ENCODE assay signal across 1 cellular context in the genomic region with DNA sequence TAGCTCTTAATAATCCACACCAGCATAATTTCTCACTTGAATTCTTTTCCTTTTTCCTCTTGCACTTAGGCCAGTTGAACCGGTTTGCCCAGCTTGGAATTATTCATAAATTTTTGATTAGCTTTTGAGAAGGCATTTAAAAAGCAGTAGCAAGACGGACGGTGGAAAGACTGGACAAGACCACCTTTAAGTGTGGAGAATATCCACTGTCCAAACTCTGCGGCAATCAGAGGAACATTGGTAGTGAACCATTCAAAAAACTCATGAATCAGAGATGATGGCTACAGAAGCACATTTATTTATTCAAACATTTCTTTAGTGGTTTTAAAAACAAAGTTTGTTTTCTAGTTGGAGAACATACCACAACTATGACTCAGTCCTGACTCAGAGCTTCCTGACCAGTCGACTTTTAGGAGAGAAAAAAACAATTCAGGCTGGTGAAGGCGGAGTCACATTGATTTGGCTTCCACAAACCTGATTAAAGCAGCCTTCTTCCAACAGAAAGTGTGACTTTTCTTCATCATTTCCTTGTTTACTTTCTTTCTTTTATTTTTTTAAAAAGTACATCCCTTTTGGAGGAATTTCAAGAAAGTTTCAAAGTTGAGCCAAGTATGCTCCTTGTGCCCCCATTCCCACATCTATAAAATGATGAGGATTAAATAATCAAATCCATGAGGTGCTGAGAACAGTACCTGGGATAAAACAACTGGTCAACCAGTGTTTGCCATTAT.
A peak's percentile ranks its signal among the peaks of the same experiment; 100 is the strongest.
TF ChIP-seq lines count a peak whose summit lies in the region.

No MANE protein-coding gene starts in this region.

TF ChIP-seq in HCT116, 20 proteins besides CTCF, POLR2A, EP300 and RAD21 (continued from another document):
- TF ChIP-seq, protein P1, sequence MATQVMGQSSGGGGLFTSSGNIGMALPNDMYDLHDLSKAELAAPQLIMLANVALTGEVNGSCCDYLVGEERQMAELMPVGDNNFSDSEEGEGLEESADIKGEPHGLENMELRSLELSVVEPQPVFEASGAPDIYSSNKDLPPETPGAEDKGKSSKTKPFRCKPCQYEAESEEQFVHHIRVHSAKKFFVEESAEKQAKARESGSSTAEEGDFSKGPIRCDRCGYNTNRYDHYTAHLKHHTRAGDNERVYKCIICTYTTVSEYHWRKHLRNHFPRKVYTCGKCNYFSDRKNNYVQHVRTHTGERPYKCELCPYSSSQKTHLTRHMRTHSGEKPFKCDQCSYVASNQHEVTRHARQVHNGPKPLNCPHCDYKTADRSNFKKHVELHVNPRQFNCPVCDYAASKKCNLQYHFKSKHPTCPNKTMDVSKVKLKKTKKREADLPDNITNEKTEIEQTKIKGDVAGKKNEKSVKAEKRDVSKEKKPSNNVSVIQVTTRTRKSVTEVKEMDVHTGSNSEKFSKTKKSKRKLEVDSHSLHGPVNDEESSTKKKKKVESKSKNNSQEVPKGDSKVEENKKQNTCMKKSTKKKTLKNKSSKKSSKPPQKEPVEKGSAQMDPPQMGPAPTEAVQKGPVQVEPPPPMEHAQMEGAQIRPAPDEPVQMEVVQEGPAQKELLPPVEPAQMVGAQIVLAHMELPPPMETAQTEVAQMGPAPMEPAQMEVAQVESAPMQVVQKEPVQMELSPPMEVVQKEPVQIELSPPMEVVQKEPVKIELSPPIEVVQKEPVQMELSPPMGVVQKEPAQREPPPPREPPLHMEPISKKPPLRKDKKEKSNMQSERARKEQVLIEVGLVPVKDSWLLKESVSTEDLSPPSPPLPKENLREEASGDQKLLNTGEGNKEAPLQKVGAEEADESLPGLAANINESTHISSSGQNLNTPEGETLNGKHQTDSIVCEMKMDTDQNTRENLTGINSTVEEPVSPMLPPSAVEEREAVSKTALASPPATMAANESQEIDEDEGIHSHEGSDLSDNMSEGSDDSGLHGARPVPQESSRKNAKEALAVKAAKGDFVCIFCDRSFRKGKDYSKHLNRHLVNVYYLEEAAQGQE (IDR thresholded peaks at IDR 0.05; ENCODE audit: low read depth) = no peak
- TF ChIP-seq EGR1 (IDR thresholded peaks at IDR 0.05; ENCODE audit: low read depth) (peak; percentile 54), CBX3 (IDR thresholded peaks at IDR 0.05; ENCODE audit: low read depth) (peak; percentile 76), SIN3A (IDR thresholded peaks at IDR 0.05; ENCODE audit: low read depth) (no peak; the same call in 1 of the 2 replicates), ELF1 (IDR thresholded peaks at IDR 0.05; ENCODE audit: borderline replicate concordance, low read depth) (no peak; the same call in 1 of the 2 replicates), SP1 (IDR thresholded peaks at IDR 0.05; ENCODE audit: low read depth) (peak; percentile 90), ZFX (IDR thresholded peaks at IDR 0.05) (no peak), EZH2 (IDR thresholded peaks at IDR 0.05) (no peak), JUND (IDR thresholded peaks at IDR 0.05) (peak; percentile 98), YY1 (IDR thresholded peaks at IDR 0.05; ENCODE audit: extremely low read depth, insufficient replicate concordance, low read depth, low read length) (no peak), POLR2AphosphoS5 (IDR thresholded peaks at IDR 0.05; ENCODE audit: low read depth, low read length) (peak; percentile 48; the same call in 1 of the 2 replicates), ZNF274 (IDR thresholded peaks at IDR 0.05; ENCODE audit: low read depth, low read length) (no peak)
- TF ChIP-seq, protein P2, sequence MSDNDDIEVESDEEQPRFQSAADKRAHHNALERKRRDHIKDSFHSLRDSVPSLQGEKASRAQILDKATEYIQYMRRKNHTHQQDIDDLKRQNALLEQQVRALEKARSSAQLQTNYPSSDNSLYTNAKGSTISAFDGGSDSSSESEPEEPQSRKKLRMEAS (IDR thresholded peaks at IDR 0.05) = peak; percentile 17; the same call in 1 of the 2 replicates
- TF ChIP-seq, protein P3, sequence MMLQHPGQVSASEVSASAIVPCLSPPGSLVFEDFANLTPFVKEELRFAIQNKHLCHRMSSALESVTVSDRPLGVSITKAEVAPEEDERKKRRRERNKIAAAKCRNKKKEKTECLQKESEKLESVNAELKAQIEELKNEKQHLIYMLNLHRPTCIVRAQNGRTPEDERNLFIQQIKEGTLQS (IDR thresholded peaks at IDR 0.05) = no peak
- TF ChIP-seq, protein P4, sequence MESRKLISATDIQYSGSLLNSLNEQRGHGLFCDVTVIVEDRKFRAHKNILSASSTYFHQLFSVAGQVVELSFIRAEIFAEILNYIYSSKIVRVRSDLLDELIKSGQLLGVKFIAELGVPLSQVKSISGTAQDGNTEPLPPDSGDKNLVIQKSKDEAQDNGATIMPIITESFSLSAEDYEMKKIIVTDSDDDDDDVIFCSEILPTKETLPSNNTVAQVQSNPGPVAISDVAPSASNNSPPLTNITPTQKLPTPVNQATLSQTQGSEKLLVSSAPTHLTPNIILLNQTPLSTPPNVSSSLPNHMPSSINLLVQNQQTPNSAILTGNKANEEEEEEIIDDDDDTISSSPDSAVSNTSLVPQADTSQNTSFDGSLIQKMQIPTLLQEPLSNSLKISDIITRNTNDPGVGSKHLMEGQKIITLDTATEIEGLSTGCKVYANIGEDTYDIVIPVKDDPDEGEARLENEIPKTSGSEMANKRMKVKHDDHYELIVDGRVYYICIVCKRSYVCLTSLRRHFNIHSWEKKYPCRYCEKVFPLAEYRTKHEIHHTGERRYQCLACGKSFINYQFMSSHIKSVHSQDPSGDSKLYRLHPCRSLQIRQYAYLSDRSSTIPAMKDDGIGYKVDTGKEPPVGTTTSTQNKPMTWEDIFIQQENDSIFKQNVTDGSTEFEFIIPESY (IDR thresholded peaks at IDR 0.05; ENCODE audit: extremely low read depth, insufficient replicate concordance, low read length) = no peak
